ENCODE assay signal across 1 cellular context in genomic region chr1:227563319-227564201, GRCh38.
TF ChIP-seq lines count a peak whose summit lies in the region.

Gene ZNF678, plus strand, starts transcription at chr1:227563556. Its CDS starts 87,436 bp downstream, at chr1:227650992.

TF ChIP-seq in HepG2, 621 proteins besides CTCF, POLR2A, EP300 and RAD21 (continued from another document and continues in another):
- TF ChIP-seq, protein P1, sequence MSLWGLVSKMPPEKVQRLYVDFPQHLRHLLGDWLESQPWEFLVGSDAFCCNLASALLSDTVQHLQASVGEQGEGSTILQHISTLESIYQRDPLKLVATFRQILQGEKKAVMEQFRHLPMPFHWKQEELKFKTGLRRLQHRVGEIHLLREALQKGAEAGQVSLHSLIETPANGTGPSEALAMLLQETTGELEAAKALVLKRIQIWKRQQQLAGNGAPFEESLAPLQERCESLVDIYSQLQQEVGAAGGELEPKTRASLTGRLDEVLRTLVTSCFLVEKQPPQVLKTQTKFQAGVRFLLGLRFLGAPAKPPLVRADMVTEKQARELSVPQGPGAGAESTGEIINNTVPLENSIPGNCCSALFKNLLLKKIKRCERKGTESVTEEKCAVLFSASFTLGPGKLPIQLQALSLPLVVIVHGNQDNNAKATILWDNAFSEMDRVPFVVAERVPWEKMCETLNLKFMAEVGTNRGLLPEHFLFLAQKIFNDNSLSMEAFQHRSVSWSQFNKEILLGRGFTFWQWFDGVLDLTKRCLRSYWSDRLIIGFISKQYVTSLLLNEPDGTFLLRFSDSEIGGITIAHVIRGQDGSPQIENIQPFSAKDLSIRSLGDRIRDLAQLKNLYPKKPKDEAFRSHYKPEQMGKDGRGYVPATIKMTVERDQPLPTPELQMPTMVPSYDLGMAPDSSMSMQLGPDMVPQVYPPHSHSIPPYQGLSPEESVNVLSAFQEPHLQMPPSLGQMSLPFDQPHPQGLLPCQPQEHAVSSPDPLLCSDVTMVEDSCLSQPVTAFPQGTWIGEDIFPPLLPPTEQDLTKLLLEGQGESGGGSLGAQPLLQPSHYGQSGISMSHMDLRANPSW (CRISPR knock-in tag; IDR thresholded peaks at IDR 0.05; ENCODE audit: borderline replicate concordance): peak; percentile 30; the same call in 1 of the 2 replicates
- TF ChIP-seq ZNF501 (CRISPR knock-in tag; IDR thresholded peaks at IDR 0.05) (peak; percentile 88), ARID4A (CRISPR knock-in tag; IDR thresholded peaks at IDR 0.05; ENCODE audit: borderline replicate concordance) (peak; percentile 69; the same call in 1 of the 2 replicates), ZNF615 (CRISPR knock-in tag; IDR thresholded peaks at IDR 0.05; ENCODE audit: borderline replicate concordance) (0 out of 2 replicates have a peak, but pooled peaks have one; percentile 33), NFYC (CRISPR knock-in tag; IDR thresholded peaks at IDR 0.05) (peak; percentile 93), ZNF326 (CRISPR knock-in tag; IDR thresholded peaks at IDR 0.05; ENCODE audit: borderline replicate concordance) (no peak), ZNF816 (CRISPR knock-in tag; IDR thresholded peaks at IDR 0.05; ENCODE audit: borderline replicate concordance) (peak; percentile 89; the same call in 1 of the 2 replicates), NAIF1 (CRISPR knock-in tag; IDR thresholded peaks at IDR 0.05; ENCODE audit: borderline replicate concordance) (0 out of 2 replicates have a peak, but pooled peaks have one; percentile 40), SP140L (CRISPR knock-in tag; IDR thresholded peaks at IDR 0.05; ENCODE audit: borderline replicate concordance) (0 out of 2 replicates have a peak, but pooled peaks have one; percentile 63), HNRNPL (IDR thresholded peaks at IDR 0.05; ENCODE audit: low read depth, low read length) (peak; percentile 67; the same call in 1 of the 2 replicates), U2AF1 (optimal IDR thresholded peaks at IDR 0.05; ENCODE audit: low read depth, low read length) (peak; percentile 52), HDAC1 (CRISPR knock-in tag; IDR thresholded peaks at IDR 0.05) (peak; percentile 77), TFDP2 (CRISPR knock-in tag; IDR thresholded peaks at IDR 0.05) (peak; percentile 72), ZNF614 (CRISPR knock-in tag; IDR thresholded peaks at IDR 0.05; ENCODE audit: borderline replicate concordance) (peak; percentile 19; the same call in 1 of the 2 replicates), KAT7 (CRISPR knock-in tag; IDR thresholded peaks at IDR 0.05; ENCODE audit: borderline replicate concordance) (peak; percentile 28; the same call in 1 of the 2 replicates), ATF2 (CRISPR knock-in tag; IDR thresholded peaks at IDR 0.05) (0 out of 2 replicates have a peak, but pooled peaks have one; percentile 21), ZNF574 (CRISPR knock-in tag; IDR thresholded peaks at IDR 0.05) (peak; percentile 78; the same call in 1 of the 2 replicates), ZNF724P (CRISPR knock-in tag; IDR thresholded peaks at IDR 0.05; ENCODE audit: borderline replicate concordance) (0 out of 2 replicates have a peak, but pooled peaks have one; percentile 57), ZMAT3 (CRISPR knock-in tag; conservative IDR thresholded peaks at IDR 0.05) (0 out of 2 replicates have a peak, but pooled peaks have one; percentile 47), RBFOX2 (IDR thresholded peaks at IDR 0.05; ENCODE audit: low read depth, low read length) (peak; percentile 82), ZBTB7B (CRISPR knock-in tag; IDR thresholded peaks at IDR 0.05) (0 out of 2 replicates have a peak, but pooled peaks have one; percentile 17), ZNF510 (CRISPR knock-in tag; IDR thresholded peaks at IDR 0.05; ENCODE audit: low read depth) (0 out of 2 replicates have a peak, but pooled peaks have one; percentile 60), ZNF629 (CRISPR knock-in tag; conservative IDR thresholded peaks at IDR 0.05) (no peak), RFXANK (CRISPR knock-in tag; IDR thresholded peaks at IDR 0.05) (0 out of 2 replicates have a peak, but pooled peaks have one; percentile 12), CBFB (CRISPR knock-in tag; IDR thresholded peaks at IDR 0.05) (peak; percentile 46; the same call in 1 of the 2 replicates), ZBTB49 (CRISPR knock-in tag; IDR thresholded peaks at IDR 0.05; ENCODE audit: borderline replicate concordance) (no peak), ZNF296 (CRISPR knock-in tag; conservative IDR thresholded peaks at IDR 0.05) (no peak), ZNF350 (CRISPR knock-in tag; IDR thresholded peaks at IDR 0.05; ENCODE audit: borderline replicate concordance, low read depth) (peak; percentile 39; the same call in 1 of the 2 replicates), ZSCAN20 (CRISPR knock-in tag; IDR thresholded peaks at IDR 0.05; ENCODE audit: borderline replicate concordance) (peak; percentile 11; the same call in 1 of the 2 replicates), ZBTB38 (CRISPR knock-in tag; IDR thresholded peaks at IDR 0.05) (peak; percentile 36; the same call in 1 of the 2 replicates), ZNF850 (CRISPR knock-in tag; conservative IDR thresholded peaks at IDR 0.05) (no peak), ZNF451 (CRISPR knock-in tag; IDR thresholded peaks at IDR 0.05) (0 out of 2 replicates have a peak, but pooled peaks have one; percentile 47), XRCC5 (optimal IDR thresholded peaks at IDR 0.05; ENCODE audit: low read length) (peak; percentile 51), SP4 (CRISPR knock-in tag; IDR thresholded peaks at IDR 0.05) (peak; percentile 70), GATAD2A (CRISPR knock-in tag; IDR thresholded peaks at IDR 0.05) (peak; percentile 57; the same call in 1 of the 2 replicates), IRF2 (CRISPR knock-in tag; IDR thresholded peaks at IDR 0.05) (no peak; the same call in 1 of the 2 replicates), ZFP36L1 (CRISPR knock-in tag; IDR thresholded peaks at IDR 0.05) (peak; percentile 59; the same call in 1 of the 2 replicates), SIN3B (IDR thresholded peaks at IDR 0.05; ENCODE audit: low read length) (0 out of 2 replicates have a peak, but pooled peaks have one; percentile 28)
- TF ChIP-seq, protein P2, sequence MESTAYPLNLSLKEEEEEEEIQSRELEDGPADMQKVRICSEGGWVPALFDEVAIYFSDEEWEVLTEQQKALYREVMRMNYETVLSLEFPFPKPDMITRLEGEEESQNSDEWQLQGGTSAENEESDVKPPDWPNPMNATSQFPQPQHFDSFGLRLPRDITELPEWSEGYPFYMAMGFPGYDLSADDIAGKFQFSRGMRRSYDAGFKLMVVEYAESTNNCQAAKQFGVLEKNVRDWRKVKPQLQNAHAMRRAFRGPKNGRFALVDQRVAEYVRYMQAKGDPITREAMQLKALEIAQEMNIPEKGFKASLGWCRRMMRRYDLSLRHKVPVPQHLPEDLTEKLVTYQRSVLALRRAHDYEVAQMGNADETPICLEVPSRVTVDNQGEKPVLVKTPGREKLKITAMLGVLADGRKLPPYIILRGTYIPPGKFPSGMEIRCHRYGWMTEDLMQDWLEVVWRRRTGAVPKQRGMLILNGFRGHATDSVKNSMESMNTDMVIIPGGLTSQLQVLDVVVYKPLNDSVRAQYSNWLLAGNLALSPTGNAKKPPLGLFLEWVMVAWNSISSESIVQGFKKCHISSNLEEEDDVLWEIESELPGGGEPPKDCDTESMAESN (CRISPR knock-in tag; conservative IDR thresholded peaks at IDR 0.05): peak; percentile 54; the same call in 1 of the 2 replicates
